9 cellular contexts compared by ENCODE assay signal in genomic region chr2:35827086-35827485, GRCh38.
"Had no signal": no experiment of that assay in that cellular context is flagged by ENCODE, and none has a peak within 500 bp of the region (broad histone marks: within the 10 kb centered on the region; RNA-seq: fewer than 3 reads in every experiment).

No MANE protein-coding gene starts in this region.

- H3K4me3 Mint-ChIP-seq: HFFc6 had no signal

- H3K27ac Mint-ChIP-seq: HFFc6 had no signal

- H3K36me3 ChIP-seq: HAP-1 had no signal

- H3K27ac ChIP-seq: GM23248, HL-60 had no signal

- H3K4me3 ChIP-seq: GM23248, HAP-1, K562 had no signal

- ATAC-seq: HCT116, K562 had no signal

- H3K9me3 ChIP-seq: HAP-1 had no signal

- H3K4me1 ChIP-seq: HAP-1 had no signal

- H3K9ac ChIP-seq: GM23248 had no signal

- DNase-seq: GM23248, GOT3, H7, HFFc6, IMR-90 had no signal
